In the genomic region with DNA sequence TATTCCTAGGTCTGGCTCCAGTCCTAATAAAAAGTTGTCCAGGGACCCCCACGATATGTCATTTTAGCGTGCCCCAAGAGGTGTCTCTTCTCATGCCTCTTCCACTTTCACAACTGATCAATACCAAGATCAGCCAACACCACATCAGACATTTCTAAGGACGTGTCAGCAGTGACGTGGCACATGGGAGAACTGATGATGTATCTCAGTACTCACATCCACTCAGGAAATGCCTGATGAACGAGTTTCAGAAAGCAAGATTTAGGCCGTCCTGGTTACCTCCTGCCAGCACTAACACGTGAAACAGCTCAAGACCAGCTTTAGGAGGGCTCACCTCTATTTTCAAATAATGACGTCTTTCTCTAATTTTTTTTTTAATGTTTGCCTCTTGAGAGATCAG, we compare ENCODE assay signal across 11 cellular contexts. TPM values are rescaled to one million over a fixed set of nuclear protein-coding genes. Genes with fewer than 3 reads are reported as not detected.
DNase-seq lines count a peak whose midpoint lies in the region; ATAC-seq, FAIRE-seq and TF ChIP-seq lines count a peak whose summit lies in the region.
"Had no signal": no experiment of that assay in that cellular context is flagged by ENCODE, and none has a peak within 500 bp of the region (broad histone marks: within the 10 kb centered on the region; RNA-seq: fewer than 3 reads in every experiment).

No MANE protein-coding gene starts in this region.

- no peaks in the 10 kb centered on the region for H3K27me3 ChIP-seq in bronchial epithelial cell (ENCODE audit: control insufficient read depth, insufficient read depth, low read length)
- H3K27me3 ChIP-seq: ascending aorta had no signal

- H3K27ac ChIP-seq in coronary artery, result no peak overlapping the region
- H3K27ac ChIP-seq: PC-9 had no signal

- TF ChIP-seq CTCF in bronchial epithelial cell (IDR thresholded peaks at IDR 0.05; ENCODE audit: insufficient read depth, low read length, severe bottlenecking) (no peak), coronary artery (IDR thresholded peaks at IDR 0.05) (no peak)

- H3K36me3 ChIP-seq in bronchial epithelial cell (ENCODE audit: control insufficient read depth, insufficient read depth, low read length), result no peaks in the 10 kb centered on the region
- H3K36me3 ChIP-seq: ascending aorta had no signal

- CTCF ChIA-PET in activated CD4-positive, alpha-beta T cell treated with anti-CD3 and anti-CD28 coated beads for 36 hours (lab: Charles Lee), result interaction anchor here (0.5 to 4.8 kb wide), 4 partner anchors 15 to 384 kb away, joined by 3 to 20 read pairs (median 9); no protein-coding TSS in a partner anchor

- H3K4me1 Mint-ChIP-seq in activated CD4-positive, alpha-beta T cell treated with anti-CD3 and anti-CD28 coated beads for 36 hours, result peaks cover 74% of the 10 kb centered on the region

- H3K4me3 Mint-ChIP-seq in activated CD4-positive, alpha-beta T cell treated with anti-CD3 and anti-CD28 coated beads for 36 hours, result peak overlapping the region; percentile 52

- peak overlapping the region; percentile 86 for H3K27ac Mint-ChIP-seq in activated CD4-positive, alpha-beta T cell treated with anti-CD3 and anti-CD28 coated beads for 36 hours

- peaks cover 9% of the 10 kb centered on the region for H3K36me3 Mint-ChIP-seq in activated CD4-positive, alpha-beta T cell treated with anti-CD3 and anti-CD28 coated beads for 36 hours (ENCODE audit: low read depth)

- intact Hi-C loops in activated CD4-positive, alpha-beta T cell treated with anti-CD3 and anti-CD28 coated beads for 36 hours (cut with DNase I, micrococcal nuclease), result loop anchor here (1.0 to 10.0 kb wide), 7 partner anchors 18 to 1379 kb away; a partner anchor contains a TSS

- no peaks in the 10 kb centered on the region for H3K27me3 Mint-ChIP-seq in activated CD4-positive, alpha-beta T cell treated with anti-CD3 and anti-CD28 coated beads for 36 hours

- H3K4me3 ChIP-seq in bronchial epithelial cell (ENCODE audit: low read depth, low read length) (no peak overlapping the region), coronary artery (no peak overlapping the region)
- H3K4me3 ChIP-seq: ascending aorta, PC-9, skin epidermis had no signal

- FAIRE-seq in GM18507 (lab: Jason Lieb, UNC) (peak; percentile 31), bronchial epithelial cell (lab: Jason Lieb, UNC) (no peak)

- POLR2A ChIA-PET in activated CD4-positive, alpha-beta T cell treated with anti-CD3 and anti-CD28 coated beads for 36 hours (lab: Charles Lee), result interaction anchor here (0.6 kb wide), 1 partner anchor 141 kb away, joined by 3 read pairs; no protein-coding TSS in a partner anchor

- DNase-seq in GM18507 (ENCODE audit: extremely low spot score, insufficient read length, low read depth) (no peak), bronchial epithelial cell (ENCODE audit: low read depth) (peak; percentile 78), coronary artery (ENCODE audit: low spot score) (no peak), NCI-H1436 treated with DMSO at 0.1 percent for 48 hours (lab: John Stamatoyannopoulos, UW) (no peak)
- DNase-seq in activated CD4-positive, alpha-beta T cell treated with anti-CD3 and anti-CD28 coated beads for 36 hours, result peak; percentile 87
- peak; percentile 88 for DNase-seq in stimulated activated CD4-positive, alpha-beta T cell treated with anti-CD3 and anti-CD28 coated beads, Interleukin-1b, Interleukin-23, amount 100 ng/mL, for 48 hours
- DNase-seq: PC-9 had no signal

- ATAC-seq in activated CD4-positive, alpha-beta T cell treated with anti-CD3 and anti-CD28 coated beads for 36 hours, result peak; percentile 82
- no peak for ATAC-seq in GM19397 (IDR thresholded peaks at IDR 0.05; ENCODE audit: unreplicated experiment)
- ATAC-seq in HG02938 (IDR thresholded peaks at IDR 0.05; ENCODE audit: unreplicated experiment), result no peak

- peaks cover 5% of the 10 kb centered on the region for H3K9me3 Mint-ChIP-seq in activated CD4-positive, alpha-beta T cell treated with anti-CD3 and anti-CD28 coated beads for 36 hours (ENCODE audit: low read depth)

RNA-seq across cellular contexts. Expression of a gene that starts 19.6 kb away (rescaled TPM):
- total RNA-seq in activated CD4-positive, alpha-beta T cell treated with anti-CD3 and anti-CD28 coated beads for 36 hours, result 10 to 100 TPM; 24.4 to 24.9 TPM
- total RNA-seq in bronchial epithelial cell, result 32.6 and 36.6 TPM in 2 replicates

Comparison
In these comparisons a context has a peak if more than half of its experiments do, and no peak if none do; other contexts are left out.
1. DNase-seq: peak in activated CD4-positive, alpha-beta T cell treated with anti-CD3 and anti-CD28 coated beads for 36 hours (single experiment), bronchial epithelial cell (single experiment) and stimulated activated CD4-positive, alpha-beta T cell treated with anti-CD3 and anti-CD28 coated beads, Interleukin-1b, Interleukin-23, amount 100 ng/mL, for 48 hours (single experiment); none in GM18507 (single experiment), coronary artery (single experiment) and NCI-H1436 treated with DMSO at 0.1 percent for 48 hours (single experiment).